17 cellular contexts compared by ENCODE assay signal in genomic region chr16:1899641-1900451, GRCh38. TPM values are rescaled to one million over a fixed set of nuclear protein-coding genes. Genes with fewer than 3 reads are reported as not detected.
DNase-seq lines count a peak whose midpoint lies in the region; ATAC-seq and TF ChIP-seq lines count a peak whose summit lies in the region.
"Had no signal": no experiment of that assay in that cellular context is flagged by ENCODE, and none has a peak within 500 bp of the region (broad histone marks: within the 10 kb centered on the region; RNA-seq: fewer than 3 reads in every experiment).

No MANE protein-coding gene starts in this region.

- peak; percentile 61 to 84 (median 77) for ATAC-seq in right lobe of liver
- ATAC-seq: GM12878 had no signal

- H3K9me3 Mint-ChIP-seq in Caco-2 (ENCODE audit: unreplicated experiment) = no peaks in the 10 kb centered on the region

- TF ChIP-seq CTCF in Caco-2 (IDR thresholded peaks at IDR 0.05; ENCODE audit: insufficient read depth in 1 of 2, low read depth in 1 of 2, low read length in 1 of 2, severe bottlenecking in 1 of 2, unreplicated experiment in 1 of 2) (no peak), NB4 (IDR thresholded peaks at IDR 0.05; ENCODE audit: low read depth, low read length) (no peak), PC-9 (conservative IDR thresholded peaks at IDR 0.05) (no peak), right lobe of liver (IDR thresholded peaks at IDR 0.05) (no peak)

- H3K9me2 ChIP-seq in PC-9 (ENCODE audit: insufficient read depth) (no peaks in the 10 kb centered on the region), GM23248 (ENCODE audit: insufficient read depth) (no peaks in the 10 kb centered on the region)
- H3K9me2 ChIP-seq: SK-N-SH had no signal

- no peaks in the 10 kb centered on the region for H3K4me1 ChIP-seq in Caco-2
- peaks cover 14% of the 10 kb centered on the region for H3K4me1 ChIP-seq in PC-9 (replicated peaks; ENCODE audit: insufficient read depth)
- no peaks in the 10 kb centered on the region for H3K4me1 ChIP-seq in right lobe of liver
- H3K4me1 ChIP-seq in GM23248 (ENCODE audit: insufficient read depth) = no peaks in the 10 kb centered on the region

- no peaks in the 10 kb centered on the region for H3K27me3 Mint-ChIP-seq in Caco-2 (ENCODE audit: insufficient read depth, unreplicated experiment)

- no peaks in the 10 kb centered on the region for H3K36me3 ChIP-seq in Caco-2 (ENCODE audit: control insufficient read depth, insufficient read depth, low read length)
- H3K36me3 ChIP-seq in PC-9 (ENCODE audit: low read depth) = no peaks in the 10 kb centered on the region
- H3K36me3 ChIP-seq in right lobe of liver = no peaks in the 10 kb centered on the region
- no peaks in the 10 kb centered on the region for H3K36me3 ChIP-seq in GM23248 (ENCODE audit: low read depth)

- H3K79me2 ChIP-seq in PC-9 (ENCODE audit: low read depth) = no peaks in the 10 kb centered on the region
- H3K79me2 ChIP-seq in GM23248 (ENCODE audit: insufficient read depth) = no peaks in the 10 kb centered on the region

- no peak overlapping the region for H3K27ac Mint-ChIP-seq in Caco-2 (ENCODE audit: unreplicated experiment)

- H3K36me3 Mint-ChIP-seq in Caco-2 (ENCODE audit: insufficient read depth, unreplicated experiment) = peaks cover 6% of the 10 kb centered on the region

- POLR2A ChIA-PET in Caco-2 (lab: Charles Lee) = no interaction called here
- POLR2A ChIA-PET in PC-9 (lab: Charles Lee; ENCODE audit: unreplicated experiment) = interaction anchor here (0.7 kb wide), 1 partner anchor 22 kb away, joined by 4 read pairs; no protein-coding TSS in a partner anchor

- H4K20me1 ChIP-seq in PC-9 (ENCODE audit: insufficient read depth) (no peaks in the 10 kb centered on the region), GM23248 (ENCODE audit: insufficient read depth) (no peaks in the 10 kb centered on the region)

- H3K9me3 ChIP-seq in Caco-2 = no peaks in the 10 kb centered on the region
- H3K9me3 ChIP-seq in PC-9 (ENCODE audit: insufficient read depth, low read depth) = no peaks in the 10 kb centered on the region
- no peaks in the 10 kb centered on the region for H3K9me3 ChIP-seq in right lobe of liver
- H3K9me3 ChIP-seq in GM23248 (ENCODE audit: low read depth) = no peaks in the 10 kb centered on the region
- H3K9me3 ChIP-seq: SK-N-SH had no signal

- TF ChIP-seq POLR2A in NB4 (IDR thresholded peaks at IDR 0.05; ENCODE audit: extremely low read depth, insufficient read length) = no peak
- no peak for TF ChIP-seq POLR2A in right lobe of liver (IDR thresholded peaks at IDR 0.05)

- WGBS in right lobe of liver (ENCODE audit: insufficient coverage, low coverage, low lambda C conversion rate, missing lambda C conversion rate) = 59% methylated on average over 8 of the region's 16 CpGs
- WGBS in GM23248 (ENCODE audit: low coverage in 1 of 2, low lambda C conversion rate in 2 of 2, missing lambda C conversion rate in 2 of 2), 2 experiments = 76 to 79% methylated on average over 16 of the region's 16 CpGs

- CTCF ChIA-PET in Caco-2 (lab: Charles Lee) (no interaction called here), PC-9 (lab: Charles Lee) (no interaction called here)

- H3K4me3 ChIP-seq in Caco-2 (ENCODE audit: low read depth, low read length) (no peak overlapping the region), NB4 (ENCODE audit: low read depth, low read length) (no peak overlapping the region), PC-9 (peak overlapping the region; percentile 35; the same call in 1 of the 2 replicates), right lobe of liver (no peak overlapping the region), GM23248 (no peak overlapping the region)
- H3K4me3 ChIP-seq: GM12878 had no signal

- peak overlapping the region; percentile 54; the same call in 1 of the 2 replicates for H2AFZ ChIP-seq in PC-9
- H2AFZ ChIP-seq in GM23248 = no peak overlapping the region

- no TSS peak for BruUV-seq in Caco-2 (replicated peaks; lab: Mats Ljungman, UMichigan)
- BruUV-seq in PC-9 (replicated peaks; lab: Mats Ljungman, UMichigan) = no TSS peak

- H3K27me3 ChIP-seq in Caco-2 (replicated peaks; ENCODE audit: control insufficient read depth, insufficient read depth, low read length) (no peaks in the 10 kb centered on the region), PC-9 (ENCODE audit: insufficient read depth, low read depth) (no peaks in the 10 kb centered on the region), right lobe of liver (no peaks in the 10 kb centered on the region), GM23248 (replicated peaks; ENCODE audit: insufficient read depth) (peaks cover 17% of the 10 kb centered on the region)

- H3K9ac ChIP-seq in GM23248 = no peak overlapping the region
- H3K9ac ChIP-seq: SK-N-SH had no signal

- H3K4me2 ChIP-seq in PC-9 = peak overlapping the region; percentile 71
- no peak overlapping the region for H3K4me2 ChIP-seq in GM23248 (ENCODE audit: unreplicated experiment)
- H3K4me2 ChIP-seq: SK-N-SH had no signal

- H3F3A ChIP-seq in PC-9 (ENCODE audit: insufficient read depth, low read depth) = peaks cover 14% of the 10 kb centered on the region; the same call in 1 of the 2 replicates
- no peaks in the 10 kb centered on the region for H3F3A ChIP-seq in GM23248 (ENCODE audit: insufficient read depth)

- H3K4me3 Mint-ChIP-seq in Caco-2 (ENCODE audit: unreplicated experiment) = peak overlapping the region; percentile 22

- intact Hi-C loops in Caco-2 (cut with micrococcal nuclease; ENCODE audit: unreplicated experiment) = no loop called here
- intact Hi-C loops in PC-9 (cut with micrococcal nuclease; ENCODE audit: unreplicated experiment) = no loop called here
- intact Hi-C loops in right lobe of liver (cut with DNase I) = no loop called here

- in situ Hi-C loops in GM23248 (cut with MboI) = no loop called here

- DNase-seq in Caco-2 = no peak
- peak; percentile 39 for DNase-seq in NB4 (ENCODE audit: low read depth)
- DNase-seq in PC-9 = no peak
- no peak for DNase-seq in right lobe of liver
- no peak for DNase-seq in SW 1271 (lab: John Stamatoyannopoulos, UW)
- no peak for DNase-seq in GM23248
- DNase-seq in NCI-H2227 treated with DMSO at 0.1 percent for 48 hours (lab: John Stamatoyannopoulos, UW) = no peak
- no peak for DNase-seq in RKO (ENCODE audit: low spot score)
- DNase-seq: activated naive CD4-positive, alpha-beta T cell; effector CD8-positive, alpha-beta T cell; foreskin fibroblast; SK-N-SH; stimulated activated CD4-positive, alpha-beta T cell treated with anti-CD3 and anti-CD28 coated beads, Interleukin-4, amount 100 ng/mL, for 1 hour had no signal

- no peaks in the 10 kb centered on the region for H3K4me1 Mint-ChIP-seq in Caco-2 (ENCODE audit: low read depth, unreplicated experiment)

- H3K27ac ChIP-seq in PC-9 (no peak overlapping the region), right lobe of liver (no peak overlapping the region), GM23248 (no peak overlapping the region)

RNA-seq across cellular contexts. Expression of gene HS3ST6, which starts 18.4 kb away (rescaled TPM):
- total RNA-seq in Caco-2 (2022) (not detected in 2 replicates), PC-9 (2021) (not detected in 2 replicates), right lobe of liver (not detected)
- total RNA-seq in GM23248 (2014; rRNA removed; shearing (Covaris generic)) = not detected in 2 replicates
- not detected in 2 replicates for polyA plus RNA-seq in GM23248 (2016; fragmentation: Nextera tagmentation; extraction: Ambion mirVana)
- total RNA-seq: Daoy, GM12878, renal cortical epithelial cell had no signal
- polyA plus RNA-seq: GM12878, keratinocyte had no signal

RNA-seq across cellular contexts. Expression of gene MEIOB, which starts 27.9 kb away (rescaled TPM):
- not detected in 2 replicates for total RNA-seq in Caco-2 (2022)
- total RNA-seq in PC-9 (2021) = not detected in 2 replicates
- under 1 TPM in 2 of 6 experiments, not detected in 4; 0.39 to 0.40 TPM for total RNA-seq in right lobe of liver
- 0.38 TPM in 1 of 2 replicates, not detected in the other for total RNA-seq in GM23248 (2014; rRNA removed; shearing (Covaris generic))
- 0.14 TPM in 1 of 2 replicates, not detected in the other for polyA plus RNA-seq in GM23248 (2016; fragmentation: Nextera tagmentation; extraction: Ambion mirVana)
- total RNA-seq: Daoy had no signal
- polyA plus RNA-seq: keratinocyte, SK-N-SH had no signal

RNA-seq across cellular contexts. Expression of gene MSRB1, which starts 43.2 kb away (rescaled TPM):
- total RNA-seq in Caco-2 (2022) (27.6 and 30.5 TPM in 2 replicates), PC-9 (2021) (49.4 and 54.9 TPM in 2 replicates), right lobe of liver (100 to 1,000 TPM in 3 of 6 experiments, 10 to 100 TPM in 3; 63.4 to 121 (median 98.5) TPM)
- 13.9 and 14.1 TPM in 2 replicates for total RNA-seq in GM23248 (2014; rRNA removed; shearing (Covaris generic))
- polyA plus RNA-seq in GM23248 (2016; fragmentation: Nextera tagmentation; extraction: Ambion mirVana) = 26.9 and 27.4 TPM in 2 replicates

RNA-seq across cellular contexts. Expression of gene RPL3L, which starts 54.6 kb away (rescaled TPM):
- total RNA-seq in Caco-2 (2022) (not detected in 2 replicates), PC-9 (2021) (0.44 TPM in 1 of 2 replicates, not detected in the other), right lobe of liver (under 1 TPM in 1 of 6 experiments, not detected in 5; 0.12 TPM)
- total RNA-seq in GM23248 (2014; rRNA removed; shearing (Covaris generic)) = not detected in 2 replicates
- not detected in 2 replicates for polyA plus RNA-seq in GM23248 (2016; fragmentation: Nextera tagmentation; extraction: Ambion mirVana)
- total RNA-seq: Daoy, GM12878, renal cortical epithelial cell had no signal
- polyA plus RNA-seq: SK-N-SH had no signal

RNA-seq across cellular contexts. Expression of gene NDUFB10, which starts 59.5 kb away (rescaled TPM):
- total RNA-seq in Caco-2 (2022) = 128 and 132 TPM in 2 replicates
- total RNA-seq in PC-9 (2021) = 181 and 190 TPM in 2 replicates
- 100 to 1,000 TPM in 2 of 6 experiments, 10 to 100 TPM in 4; 68.7 to 210 (median 81.2) TPM for total RNA-seq in right lobe of liver
- 136 and 220 TPM in 2 replicates for total RNA-seq in GM23248 (2014; rRNA removed; shearing (Covaris generic))
- 266 and 279 TPM in 2 replicates for polyA plus RNA-seq in GM23248 (2016; fragmentation: Nextera tagmentation; extraction: Ambion mirVana)
